8 cellular contexts compared by ENCODE assay signal in genomic region chr14:69133206-69134125, GRCh38. TPM values are rescaled to one million over a fixed set of nuclear protein-coding genes. Genes with fewer than 3 reads are reported as not detected.
DNase-seq lines count a peak whose midpoint lies in the region; ATAC-seq and TF ChIP-seq lines count a peak whose summit lies in the region.

No MANE protein-coding gene starts in this region.

- H3K9me3 Mint-ChIP-seq in MCF 10A (ENCODE audit: unreplicated experiment) = no peaks in the 10 kb centered on the region

- H3K9me3 ChIP-seq in breast epithelium = no peaks in the 10 kb centered on the region
- no peaks in the 10 kb centered on the region for H3K9me3 ChIP-seq in T-helper 17 cell (ENCODE audit: control insufficient read depth, low read length, poor library complexity, severe bottlenecking)
- H3K9me3 ChIP-seq in thoracic aorta = no peaks in the 10 kb centered on the region

- H3K36me3 ChIP-seq in breast epithelium (no peaks in the 10 kb centered on the region), thoracic aorta (no peaks in the 10 kb centered on the region)

- H3K27ac ChIP-seq in breast epithelium (no peak overlapping the region), thoracic aorta (no peak overlapping the region)

- H3K27me3 ChIP-seq in breast epithelium (no peaks in the 10 kb centered on the region), thoracic aorta (replicated peaks; ENCODE audit: insufficient read depth) (no peaks in the 10 kb centered on the region)

- peak; percentile 74 for DNase-seq in MCF 10A (ENCODE audit: unreplicated experiment)
- DNase-seq in breast epithelium (ENCODE audit: low spot score in 2 of 2) = no peak
- DNase-seq in T-helper 17 cell = no peak
- DNase-seq in fibroblast of villous mesenchyme (ENCODE audit: low read depth) = peak; percentile 85
- DNase-seq in thoracic aorta (ENCODE audit: low spot score) = no peak
- DNase-seq in NAMALWA (ENCODE audit: low spot score) = no peak
- DNase-seq in GM10266 (ENCODE audit: extremely low spot score) = no peak

- H3K27me3 Mint-ChIP-seq in MCF 10A (ENCODE audit: insufficient read depth, unreplicated experiment) = no peaks in the 10 kb centered on the region
- H3K27me3 Mint-ChIP-seq in T-helper 17 cell = no peaks in the 10 kb centered on the region

- H3K4me3 Mint-ChIP-seq in MCF 10A (ENCODE audit: unreplicated experiment) (no peak overlapping the region), T-helper 17 cell (no peak overlapping the region)

- no peak for TF ChIP-seq POLR2A in breast epithelium (IDR thresholded peaks at IDR 0.05)

- peak overlapping the region; percentile 65 for H3K27ac Mint-ChIP-seq in MCF 10A (ENCODE audit: low read depth, unreplicated experiment)
- H3K27ac Mint-ChIP-seq in T-helper 17 cell = peak overlapping the region; percentile 87

- TF ChIP-seq CTCF in MCF 10A (IDR thresholded peaks at IDR 0.05; ENCODE audit: unreplicated experiment) (no peak), breast epithelium (IDR thresholded peaks at IDR 0.05) (no peak), fibroblast of villous mesenchyme (IDR thresholded peaks at IDR 0.05; ENCODE audit: insufficient read depth, low read depth, low read length) (no peak), thoracic aorta (IDR thresholded peaks at IDR 0.05) (no peak), GM10266 (IDR thresholded peaks at IDR 0.05; ENCODE audit: control insufficient read depth, insufficient read depth, low read depth, missing control alignments) (no peak)

- ATAC-seq in T-helper 17 cell (no peak), thoracic aorta (ENCODE audit: insufficient number of reproducible peaks, low FRiP score, low read depth) (peak; percentile 69), GM21576 (IDR thresholded peaks at IDR 0.05; ENCODE audit: unreplicated experiment) (no peak)

- H3K4me1 Mint-ChIP-seq in MCF 10A (ENCODE audit: insufficient read depth, unreplicated experiment) = peaks cover 46% of the 10 kb centered on the region
- H3K4me1 Mint-ChIP-seq in T-helper 17 cell = peaks cover 43% of the 10 kb centered on the region

- no TSS peak for BruUV-seq in MCF 10A (replicated peaks; lab: Mats Ljungman, UMichigan)

- POLR2A ChIA-PET in MCF 10A (lab: Yijun Ruan, JAX) = interaction anchor here (0.6 to 7.5 kb wide), 9 partner anchors 12 to 417 kb away, joined by 3 to 77 read pairs (median 5); partner anchors contain the start of genes DCAF5 and EXD2

- H3K36me3 Mint-ChIP-seq in MCF 10A (ENCODE audit: insufficient read depth, unreplicated experiment) (peaks cover 8% of the 10 kb centered on the region), T-helper 17 cell (ENCODE audit: low read depth) (no peaks in the 10 kb centered on the region)

- CTCF ChIA-PET in MCF 10A (lab: Yijun Ruan, JAX) = interaction anchor here (0.5 to 2.1 kb wide), 9 partner anchors 10 to 402 kb away, joined by 3 to 12 read pairs (median 4); no protein-coding TSS in a partner anchor

- intact Hi-C loops in MCF 10A (cut with micrococcal nuclease) = no loop called here
- intact Hi-C loops in breast epithelium (cut with DNase I; ENCODE audit: low total_unique reads) = no loop called here

- H3K4me3 ChIP-seq in breast epithelium (no peak overlapping the region), fibroblast of villous mesenchyme (ENCODE audit: low read depth, low read length) (peak overlapping the region; percentile 10), thoracic aorta (no peak overlapping the region)

- H3K4me1 ChIP-seq in breast epithelium (no peaks in the 10 kb centered on the region), thoracic aorta (ENCODE audit: control insufficient read depth in 1 of 2, low read depth in 2 of 2) (peaks cover 25 to 59% of the 10 kb centered on the region in 2 donors)

RNA-seq across cellular contexts. Expression of gene DCAF5, which starts 19.5 kb away (rescaled TPM):
- total RNA-seq in MCF 10A (2022) = 37.7 and 42.5 TPM in 2 replicates
- total RNA-seq in breast epithelium = 10 to 100 TPM; 40.4 to 45.0 (median 43.3) TPM
- 10 to 100 TPM; 55.0 to 61.6 TPM for total RNA-seq in T-helper 17 cell
- 24.2 and 30.0 TPM in 2 replicates for total RNA-seq in fibroblast of villous mesenchyme
- 10 to 100 TPM; 37.6 to 42.0 TPM for total RNA-seq in thoracic aorta

RNA-seq across cellular contexts. Expression of gene EXD2, which starts 57.8 kb away (rescaled TPM):
- total RNA-seq in MCF 10A (2022) (17.7 and 18.7 TPM in 2 replicates), breast epithelium (10 to 100 TPM; 17.1 to 32.5 (median 23.3) TPM), T-helper 17 cell (1 to 10 TPM; 4.6 to 5.1 TPM), fibroblast of villous mesenchyme (16.8 and 18.6 TPM in 2 replicates), thoracic aorta (10 to 100 TPM; 10.4 to 10.9 TPM)

Comparison
In these comparisons a context has a peak if more than half of its experiments do, and no peak if none do; other contexts are left out.
1. DNase-seq: peak in MCF 10A (single experiment) and fibroblast of villous mesenchyme (single experiment); none in breast epithelium (0 of 2), T-helper 17 cell (0 of 3), thoracic aorta (single experiment), NAMALWA (single experiment) and GM10266 (single experiment).